Comparison of ENCODE assay signal across 8 cellular contexts in the genomic region with DNA sequence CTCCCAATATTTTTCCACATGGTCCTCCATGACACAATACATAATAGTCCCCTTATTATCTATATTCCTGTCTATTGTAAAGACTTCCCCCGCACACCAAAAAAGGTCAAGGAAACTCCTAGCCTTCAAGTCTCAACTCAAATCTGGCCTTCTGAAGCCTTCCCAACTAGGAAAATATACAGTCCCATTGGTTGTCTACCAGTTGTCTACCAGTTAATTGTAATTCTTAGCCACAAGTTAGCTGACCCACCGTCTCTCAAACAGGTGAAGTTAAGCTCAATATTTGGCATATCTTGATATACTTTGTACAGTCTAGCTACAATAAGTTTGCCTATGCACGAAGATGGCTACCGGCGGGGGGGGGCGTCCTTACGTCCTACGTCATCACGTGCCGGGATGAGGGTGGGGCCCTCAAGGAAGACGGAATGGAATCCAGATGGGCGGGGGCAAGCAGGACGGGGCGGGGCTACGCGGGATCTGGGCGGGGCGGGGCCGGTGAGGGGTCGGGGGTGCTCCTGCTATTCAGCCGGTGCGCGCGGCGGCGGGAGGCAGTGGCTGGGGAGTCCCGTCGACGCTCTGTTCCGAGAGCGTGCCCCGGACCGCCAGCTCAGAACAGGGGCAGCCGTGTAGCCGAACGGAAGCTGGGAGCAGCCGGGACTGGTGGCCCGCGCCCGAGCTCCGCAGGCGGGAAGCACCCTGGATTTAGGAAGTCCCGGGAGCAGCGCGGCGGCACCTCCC. TPM values are rescaled to one million over a fixed set of nuclear protein-coding genes. Genes with fewer than 3 reads are reported as not detected.
DNase-seq lines count a peak whose midpoint lies in the region; ATAC-seq, FAIRE-seq and TF ChIP-seq lines count a peak whose summit lies in the region.

A gene (plus strand): TSS at position 551 of the 738 bp plus-strand sequence. CDS start 613 bp downstream, outside the sequence.

- TF ChIP-seq CTCF in GM12864 (IDR thresholded peaks at IDR 0.05; ENCODE audit: low read depth, low read length, missing control alignments) (no peak), astrocyte (IDR thresholded peaks at IDR 0.05; ENCODE audit: insufficient read depth, low read depth, low read length) (no peak), D721Med (IDR thresholded peaks at IDR 0.05; ENCODE audit: insufficient read depth, missing control alignments) (no peak)

- peak within 1 kb of the TSS; percentile 75 for H3K27ac ChIP-seq in astrocyte (ENCODE audit: low read depth, low read length)

- peak within 1 kb of the TSS; percentile 100 for H2AFZ ChIP-seq in astrocyte (ENCODE audit: low read depth, low read length)

- peak within 1 kb of the TSS; percentile 88 for H3K4me2 ChIP-seq in astrocyte (ENCODE audit: low read length)

- peaks cover 48% of the 10 kb centered on the region for H3K79me2 ChIP-seq in astrocyte (ENCODE audit: insufficient read depth, low read length)

- no peaks in the 10 kb centered on the region for H3K4me1 ChIP-seq in astrocyte (ENCODE audit: insufficient read depth, low read length)

- no peaks in the 10 kb centered on the region for H3K9me3 ChIP-seq in astrocyte (ENCODE audit: insufficient read depth, low read depth, low read length)

- FAIRE-seq in astrocyte (lab: Jason Lieb, UNC) (no peak), D721Med (lab: Jason Lieb, UNC) (no peak)

- H3K4me1 Mint-ChIP-seq in T-helper 2 cell treated with Interferon-gamma antibody and Interleukin-4, amounts not matched to agents 5 μg/mL and 100 μg/mL, for 36 hours (ENCODE audit: low read depth): peaks cover 21% of the 10 kb centered on the region
- peaks cover 2% of the 10 kb centered on the region for H3K4me1 Mint-ChIP-seq in astrocyte (ENCODE audit: low read depth, unreplicated experiment)

- peaks cover 15% of the 10 kb centered on the region for H4K20me1 ChIP-seq in astrocyte (ENCODE audit: insufficient read depth, low read length)

- H3K36me3 Mint-ChIP-seq in T-helper 2 cell treated with Interferon-gamma antibody and Interleukin-4, amounts not matched to agents 5 μg/mL and 100 μg/mL, for 36 hours (ENCODE audit: low read depth): peaks cover 8% of the 10 kb centered on the region
- no peaks in the 10 kb centered on the region for H3K36me3 Mint-ChIP-seq in astrocyte (ENCODE audit: low read depth, unreplicated experiment)

- no peaks in the 10 kb centered on the region for H3K36me3 ChIP-seq in astrocyte (ENCODE audit: insufficient read depth, low read length)

- peak; percentile 85 for DNase-seq in GM12864 (ENCODE audit: low read depth)
- DNase-seq in NCI-H1417 (lab: John Stamatoyannopoulos, UW): peak; percentile 83 to 91 (median 84)
- DNase-seq in T-helper 2 cell treated with Interferon-gamma antibody and Interleukin-4, amounts not matched to agents 5 μg/mL and 100 μg/mL, for 36 hours (ENCODE audit: low spot score): peak; percentile 80
- peak; percentile 90 for DNase-seq in astrocyte (ENCODE audit: low read depth)
- DNase-seq in hepatic stellate cell (ENCODE audit: low spot score): peak; percentile 84
- DNase-seq in renal cortical epithelial cell (ENCODE audit: low read depth): peak; percentile 84
- no peak for DNase-seq in D721Med (ENCODE audit: insufficient read length, low spot score)

- peak within 1 kb of the TSS; percentile 97 for H3K27ac Mint-ChIP-seq in T-helper 2 cell treated with Interferon-gamma antibody and Interleukin-4, amounts not matched to agents 5 μg/mL and 100 μg/mL, for 36 hours
- H3K27ac Mint-ChIP-seq in astrocyte (ENCODE audit: unreplicated experiment): peak within 1 kb of the TSS; percentile 73

- peak within 1 kb of the TSS; percentile 96 for H3K4me3 Mint-ChIP-seq in T-helper 2 cell treated with Interferon-gamma antibody and Interleukin-4, amounts not matched to agents 5 μg/mL and 100 μg/mL, for 36 hours
- H3K4me3 Mint-ChIP-seq in astrocyte (ENCODE audit: unreplicated experiment): peak within 1 kb of the TSS; percentile 98

- H3K9ac ChIP-seq in astrocyte (ENCODE audit: low read length): peak within 1 kb of the TSS; percentile 90

- H3K27me3 ChIP-seq in astrocyte (ENCODE audit: insufficient read depth, low read length): no peaks in the 10 kb centered on the region

- H3K9me3 Mint-ChIP-seq in T-helper 2 cell treated with Interferon-gamma antibody and Interleukin-4, amounts not matched to agents 5 μg/mL and 100 μg/mL, for 36 hours: peaks cover 7% of the 10 kb centered on the region
- H3K9me3 Mint-ChIP-seq in astrocyte (ENCODE audit: unreplicated experiment): no peaks in the 10 kb centered on the region

- H3K4me3 ChIP-seq in GM12864 (ENCODE audit: low read depth, low read length) (peak within 1 kb of the TSS; percentile 96), astrocyte (ENCODE audit: insufficient read depth, low read depth, low read length) (peak within 1 kb of the TSS; percentile 87)

- ATAC-seq in HG02588 (IDR thresholded peaks at IDR 0.05; ENCODE audit: unreplicated experiment): peak; percentile 54

- H3K27me3 Mint-ChIP-seq in T-helper 2 cell treated with Interferon-gamma antibody and Interleukin-4, amounts not matched to agents 5 μg/mL and 100 μg/mL, for 36 hours (ENCODE audit: low read depth): peaks cover 2% of the 10 kb centered on the region
- no peaks in the 10 kb centered on the region for H3K27me3 Mint-ChIP-seq in astrocyte (ENCODE audit: low read depth, unreplicated experiment)

RNA-seq across cellular contexts. Expression of the gene that starts here (rescaled TPM):
- total RNA-seq in astrocyte (40.4 and 48.1 TPM in 2 replicates), renal cortical epithelial cell (96.7 and 214 TPM in 2 replicates)
